Comparison of ENCODE assay signal across 13 cellular contexts in genomic region chr22:19525116-19525660, GRCh38. TPM values are rescaled to one million over a fixed set of nuclear protein-coding genes. Genes with fewer than 3 reads are reported as not detected.
DNase-seq lines count a peak whose midpoint lies in the region; ATAC-seq and TF ChIP-seq lines count a peak whose summit lies in the region.
"Had no signal": no experiment of that assay in that cellular context is flagged by ENCODE, and none has a peak within 500 bp of the region (broad histone marks: within the 10 kb centered on the region; RNA-seq: fewer than 3 reads in every experiment).

No MANE protein-coding gene starts in this region.

- H3K27ac Mint-ChIP-seq in CD4-positive, alpha-beta T cell, result no peak overlapping the region

- H3K27ac ChIP-seq in CD4-positive, alpha-beta T cell (ENCODE audit: low read depth, low read length), result no peak overlapping the region
- H3K27ac ChIP-seq in VCaP, result peak overlapping the region; percentile 11; the same call in 1 of the 2 replicates
- peak overlapping the region; percentile 95 for H3K27ac ChIP-seq in left ventricle myocardium inferior (replicated peaks)
- no peak overlapping the region for H3K27ac ChIP-seq in foreskin keratinocyte

- H3K9me3 Mint-ChIP-seq in CD4-positive, alpha-beta T cell, result no peaks in the 10 kb centered on the region

- DNase-seq in CD4-positive, alpha-beta T cell, result no peak
- DNase-seq in left ventricle myocardium inferior (peak; percentile 33), posterior vena cava (ENCODE audit: low spot score) (peak; percentile 73), foreskin keratinocyte (no peak), putamen (ENCODE audit: low spot score) (no peak), NCI-H2171 (lab: John Stamatoyannopoulos, UW) (no peak)
- DNase-seq: activated CD8-positive, alpha-beta memory T cell treated with anti-CD3 and anti-CD28 coated beads, Interleukin-2, amount 50 U/mL, for 4 hours; BE2C; cortex of kidney; HCEC 1CT; stimulated activated CD4-positive, alpha-beta T cell treated with anti-CD3 and anti-CD28 coated beads, Interleukin-4, amount 100 ng/mL, for 1 hour had no signal

- intact Hi-C loops in CD4-positive, alpha-beta T cell (cut with DNase I, micrococcal nuclease), result no loop called here
- intact Hi-C loops in left ventricle myocardium inferior (cut with micrococcal nuclease) (no loop called here), posterior vena cava (cut with DNase I) (no loop called here)

- ATAC-seq in CD4-positive, alpha-beta T cell (ENCODE audit: poor library complexity), result no peak
- ATAC-seq in foreskin keratinocyte (no peak), HG03521 (IDR thresholded peaks at IDR 0.05; ENCODE audit: unreplicated experiment) (no peak)

- H3K27me3 ChIP-seq in CD4-positive, alpha-beta T cell (ENCODE audit: control insufficient read depth, insufficient read depth, low read length), result peaks cover 34% of the 10 kb centered on the region
- H3K27me3 ChIP-seq in left ventricle myocardium inferior (ENCODE audit: low read depth), result peaks cover 35% of the 10 kb centered on the region
- H3K27me3 ChIP-seq in foreskin keratinocyte, result peaks cover 59% of the 10 kb centered on the region
- H3K27me3 ChIP-seq: BE2C had no signal

- H3K4me3 Mint-ChIP-seq in CD4-positive, alpha-beta T cell, result peak overlapping the region; percentile 71

- H3K4me3 ChIP-seq in left ventricle myocardium inferior, result peak overlapping the region; percentile 73

- TF ChIP-seq CTCF in CD4-positive, alpha-beta T cell (IDR thresholded peaks at IDR 0.05), result no peak
- TF ChIP-seq CTCF in VCaP (conservative IDR thresholded peaks at IDR 0.05) (no peak), left ventricle myocardium inferior (IDR thresholded peaks at IDR 0.05; ENCODE audit: borderline replicate concordance) (no peak), foreskin keratinocyte (conservative IDR thresholded peaks at IDR 0.05) (no peak)

- no peaks in the 10 kb centered on the region for H3K9me3 ChIP-seq in CD4-positive, alpha-beta T cell (ENCODE audit: control insufficient read depth, low read length)
- no peaks in the 10 kb centered on the region for H3K9me3 ChIP-seq in left ventricle myocardium inferior (replicated peaks)
- H3K9me3 ChIP-seq: BE2C had no signal

- peaks cover 5% of the 10 kb centered on the region for H3K4me1 Mint-ChIP-seq in CD4-positive, alpha-beta T cell (ENCODE audit: low read depth)

- peaks cover 31% of the 10 kb centered on the region for H3K27me3 Mint-ChIP-seq in CD4-positive, alpha-beta T cell

- POLR2A ChIA-PET in CD4-positive, alpha-beta T cell (lab: Charles Lee), result no interaction called here

- peaks cover 67% of the 10 kb centered on the region for H3K4me1 ChIP-seq in left ventricle myocardium inferior
- H3K4me1 ChIP-seq in foreskin keratinocyte, result no peaks in the 10 kb centered on the region

- CTCF ChIA-PET in CD4-positive, alpha-beta T cell (lab: Charles Lee), result no interaction called here

- no peaks in the 10 kb centered on the region for H3K36me3 Mint-ChIP-seq in CD4-positive, alpha-beta T cell (ENCODE audit: low read depth)

- H3K36me3 ChIP-seq in left ventricle myocardium inferior, result no peaks in the 10 kb centered on the region
- H3K36me3 ChIP-seq: BE2C had no signal

RNA-seq across cellular contexts. Expression of gene CLDN5, which starts 1.0 kb away (rescaled TPM):
- total RNA-seq in CD4-positive, alpha-beta T cell, result not detected
- total RNA-seq in left ventricle myocardium inferior (19.5 TPM), posterior vena cava (10 to 100 TPM; 36.4 to 70.1 TPM), foreskin keratinocyte (not detected in 2 replicates)
- polyA plus RNA-seq in foreskin keratinocyte, result not detected in 2 replicates

RNA-seq across cellular contexts. Expression of gene CDC45, which starts 45.5 kb away (rescaled TPM):
- total RNA-seq in CD4-positive, alpha-beta T cell, result under 1 TPM; 0.75 to 0.82 TPM
- 0.77 TPM for total RNA-seq in left ventricle myocardium inferior
- 1 to 10 TPM in 1 of 2 donors, under 1 TPM in 1; 0.71 to 1.7 TPM for total RNA-seq in posterior vena cava
- total RNA-seq in foreskin keratinocyte, result 38.2 and 39.8 TPM in 2 replicates
- polyA plus RNA-seq in foreskin keratinocyte, result 37.8 and 43.1 TPM in 2 replicates

RNA-seq across cellular contexts. Expression of gene UFD1, which starts 46.2 kb away (rescaled TPM):
- 10 to 100 TPM; 68.5 to 77.4 TPM for total RNA-seq in CD4-positive, alpha-beta T cell
- 41.8 TPM for total RNA-seq in left ventricle myocardium inferior
- 10 to 100 TPM; 43.5 to 51.1 TPM for total RNA-seq in posterior vena cava
- 86.9 and 95.5 TPM in 2 replicates for total RNA-seq in foreskin keratinocyte
- 122 and 131 TPM in 2 replicates for polyA plus RNA-seq in foreskin keratinocyte

Comparison
In these comparisons a context has a peak if more than half of its experiments do, and no peak if none do; other contexts are left out.
1. DNase-seq: peak in left ventricle myocardium inferior (single experiment) and posterior vena cava (single experiment); none in CD4-positive, alpha-beta T cell (0 of 10), foreskin keratinocyte (0 of 2), putamen (single experiment) and NCI-H2171 (single experiment).
2. H3K27ac ChIP-seq: peak in VCaP (single experiment) and left ventricle myocardium inferior (single experiment); none in CD4-positive, alpha-beta T cell (single experiment) and foreskin keratinocyte (single experiment).
3. RNA of gene CLDN5, which starts 1.0 kb away (total RNA-seq): 36.4 to 70.1 TPM in posterior vena cava and 19.5 TPM in left ventricle myocardium inferior (single experiment); not detected in foreskin keratinocyte and not detected in CD4-positive, alpha-beta T cell; every median in the first group is over 10 times any median in the second.
4. RNA of gene CDC45, which starts 45.5 kb away (total RNA-seq): 38.2 to 39.8 TPM in foreskin keratinocyte; 0.71 to 1.7 TPM in posterior vena cava, 0.75 to 0.82 TPM in CD4-positive, alpha-beta T cell and 0.77 TPM in left ventricle myocardium inferior (single experiment); every median in the first group is over 10 times any median in the second.